Comparison of ENCODE assay signal across 1 cellular context in the genomic region with DNA sequence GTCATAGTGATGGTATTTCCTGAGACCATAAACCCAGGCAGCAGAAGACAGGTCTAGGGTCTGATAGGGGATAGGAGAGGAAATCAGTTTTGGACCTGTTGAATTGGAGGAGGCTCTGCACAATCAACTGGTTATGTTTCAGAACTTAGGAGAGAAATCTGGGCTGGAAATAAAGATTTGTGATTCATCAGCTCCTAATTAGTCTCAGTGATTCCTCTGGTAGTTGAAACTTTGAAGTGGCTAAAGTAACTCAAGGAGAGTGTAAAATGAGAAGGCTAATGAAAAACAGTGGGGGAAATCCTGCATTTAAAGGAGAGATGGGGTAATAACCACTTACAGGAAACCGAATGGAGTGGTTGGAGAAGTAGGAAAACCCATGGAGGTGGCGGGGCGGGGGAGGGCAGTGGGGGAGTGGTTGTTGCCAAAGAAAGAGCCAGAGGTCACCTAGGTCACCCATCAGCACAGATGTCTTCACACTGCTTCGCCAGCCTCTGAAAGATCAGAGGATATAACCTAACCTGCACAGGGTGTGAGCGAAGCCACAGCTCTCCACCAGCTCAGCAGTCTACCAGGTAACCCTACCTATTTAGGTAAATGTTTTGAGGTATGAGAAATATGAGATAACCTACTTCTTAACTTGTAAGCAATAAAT.
TF ChIP-seq lines count a peak whose summit lies in the region.

No MANE protein-coding gene starts in this region.

TF ChIP-seq in WTC11, 78 proteins besides CTCF, POLR2A, EP300 and RAD21 (continued from another document):
- TF ChIP-seq, protein P1, sequence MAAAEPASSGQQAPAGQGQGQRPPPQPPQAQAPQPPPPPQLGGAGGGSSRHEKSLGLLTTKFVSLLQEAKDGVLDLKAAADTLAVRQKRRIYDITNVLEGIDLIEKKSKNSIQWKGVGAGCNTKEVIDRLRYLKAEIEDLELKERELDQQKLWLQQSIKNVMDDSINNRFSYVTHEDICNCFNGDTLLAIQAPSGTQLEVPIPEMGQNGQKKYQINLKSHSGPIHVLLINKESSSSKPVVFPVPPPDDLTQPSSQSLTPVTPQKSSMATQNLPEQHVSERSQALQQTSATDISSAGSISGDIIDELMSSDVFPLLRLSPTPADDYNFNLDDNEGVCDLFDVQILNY (CRISPR knock-in tag; IDR thresholded peaks at IDR 0.05), result no peak
- TF ChIP-seq TEAD4 (CRISPR knock-in tag; IDR thresholded peaks at IDR 0.05) (no peak), RORB (CRISPR knock-in tag; IDR thresholded peaks at IDR 0.05) (no peak), NFATC4 (CRISPR knock-in tag; IDR thresholded peaks at IDR 0.05) (no peak), SMAD3 (CRISPR knock-in tag; IDR thresholded peaks at IDR 0.05; ENCODE audit: borderline replicate concordance) (no peak)
- TF ChIP-seq, protein P2, sequence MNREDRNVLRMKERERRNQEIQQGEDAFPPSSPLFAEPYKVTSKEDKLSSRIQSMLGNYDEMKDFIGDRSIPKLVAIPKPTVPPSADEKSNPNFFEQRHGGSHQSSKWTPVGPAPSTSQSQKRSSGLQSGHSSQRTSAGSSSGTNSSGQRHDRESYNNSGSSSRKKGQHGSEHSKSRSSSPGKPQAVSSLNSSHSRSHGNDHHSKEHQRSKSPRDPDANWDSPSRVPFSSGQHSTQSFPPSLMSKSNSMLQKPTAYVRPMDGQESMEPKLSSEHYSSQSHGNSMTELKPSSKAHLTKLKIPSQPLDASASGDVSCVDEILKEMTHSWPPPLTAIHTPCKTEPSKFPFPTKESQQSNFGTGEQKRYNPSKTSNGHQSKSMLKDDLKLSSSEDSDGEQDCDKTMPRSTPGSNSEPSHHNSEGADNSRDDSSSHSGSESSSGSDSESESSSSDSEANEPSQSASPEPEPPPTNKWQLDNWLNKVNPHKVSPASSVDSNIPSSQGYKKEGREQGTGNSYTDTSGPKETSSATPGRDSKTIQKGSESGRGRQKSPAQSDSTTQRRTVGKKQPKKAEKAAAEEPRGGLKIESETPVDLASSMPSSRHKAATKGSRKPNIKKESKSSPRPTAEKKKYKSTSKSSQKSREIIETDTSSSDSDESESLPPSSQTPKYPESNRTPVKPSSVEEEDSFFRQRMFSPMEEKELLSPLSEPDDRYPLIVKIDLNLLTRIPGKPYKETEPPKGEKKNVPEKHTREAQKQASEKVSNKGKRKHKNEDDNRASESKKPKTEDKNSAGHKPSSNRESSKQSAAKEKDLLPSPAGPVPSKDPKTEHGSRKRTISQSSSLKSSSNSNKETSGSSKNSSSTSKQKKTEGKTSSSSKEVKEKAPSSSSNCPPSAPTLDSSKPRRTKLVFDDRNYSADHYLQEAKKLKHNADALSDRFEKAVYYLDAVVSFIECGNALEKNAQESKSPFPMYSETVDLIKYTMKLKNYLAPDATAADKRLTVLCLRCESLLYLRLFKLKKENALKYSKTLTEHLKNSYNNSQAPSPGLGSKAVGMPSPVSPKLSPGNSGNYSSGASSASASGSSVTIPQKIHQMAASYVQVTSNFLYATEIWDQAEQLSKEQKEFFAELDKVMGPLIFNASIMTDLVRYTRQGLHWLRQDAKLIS (CRISPR knock-in tag; IDR thresholded peaks at IDR 0.05; ENCODE audit: borderline replicate concordance), result no peak
- TF ChIP-seq, protein P3, sequence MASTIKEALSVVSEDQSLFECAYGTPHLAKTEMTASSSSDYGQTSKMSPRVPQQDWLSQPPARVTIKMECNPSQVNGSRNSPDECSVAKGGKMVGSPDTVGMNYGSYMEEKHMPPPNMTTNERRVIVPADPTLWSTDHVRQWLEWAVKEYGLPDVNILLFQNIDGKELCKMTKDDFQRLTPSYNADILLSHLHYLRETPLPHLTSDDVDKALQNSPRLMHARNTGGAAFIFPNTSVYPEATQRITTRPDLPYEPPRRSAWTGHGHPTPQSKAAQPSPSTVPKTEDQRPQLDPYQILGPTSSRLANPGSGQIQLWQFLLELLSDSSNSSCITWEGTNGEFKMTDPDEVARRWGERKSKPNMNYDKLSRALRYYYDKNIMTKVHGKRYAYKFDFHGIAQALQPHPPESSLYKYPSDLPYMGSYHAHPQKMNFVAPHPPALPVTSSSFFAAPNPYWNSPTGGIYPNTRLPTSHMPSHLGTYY (CRISPR knock-in tag; IDR thresholded peaks at IDR 0.05), result no peak
TF ChIP-seq in WTC11: peak in this region for 0.
